Comparison of ENCODE assay signal across 27 cellular contexts in genomic region chr17:81134064-81134781, GRCh38. TPM values are rescaled to one million over a fixed set of nuclear protein-coding genes. Genes with fewer than 3 reads are reported as not detected.
"Had no signal": no experiment of that assay in that cellular context is flagged by ENCODE, and none has a peak within 500 bp of the region (broad histone marks: within the 10 kb centered on the region; RNA-seq: fewer than 3 reads in every experiment).

No MANE protein-coding gene starts in this region.

- H3K4me3 ChIP-seq: colonic mucosa, ovary, right atrium auricular region, suprapubic skin, tibial artery, upper lobe of right lung, vagina had no signal

- H3K27me3 ChIP-seq: colonic mucosa, ovary, right atrium auricular region, upper lobe of right lung, vagina had no signal

- ATAC-seq: naive thymus-derived CD8-positive, alpha-beta T cell; upper lobe of right lung had no signal

- H3K36me3 ChIP-seq: colonic mucosa, ovary, right atrium auricular region, suprapubic skin, tibial artery, upper lobe of right lung, vagina had no signal

- H3K27ac ChIP-seq: colonic mucosa, ovary, right atrium auricular region, suprapubic skin, tibial artery, upper lobe of right lung, vagina had no signal

- H3K4me1 ChIP-seq: colonic mucosa, right atrium auricular region, suprapubic skin, tibial artery, upper lobe of right lung, vagina had no signal

- H3K9me3 ChIP-seq: colonic mucosa, ovary, right atrium auricular region, suprapubic skin, tibial artery, upper lobe of right lung, vagina had no signal

- DNase-seq: colonic mucosa; dermis blood vessel endothelial cell; effector CD4-positive, alpha-beta T cell; endodermal cell; erythroblast; foreskin melanocyte; head of caudate nucleus; hippocampal formation; mammary epithelial cell; naive thymus-derived CD8-positive, alpha-beta T cell; nucleus accumbens; ovary; small intestine; stimulated activated CD4-positive, alpha-beta T cell treated with anti-CD3 and anti-CD28 coated beads, Interleukin-12 subunit alpha, Interleukin-12 subunit beta, amount 100 ng/mL, for 4 hours; stimulated activated naive CD4-positive, alpha-beta T cell treated with Interleukin-2 at 50 U/mL for 16 hours; tibial artery; upper lobe of right lung had no signal

RNA-seq across cellular contexts. Expression of gene PVALEF, which starts 31.1 kb away (rescaled TPM):
- total RNA-seq: colonic mucosa; dermis blood vessel endothelial cell; endodermal cell; endothelial cell of umbilical vein; kidney epithelial cell; liver; mammary epithelial cell; mesenteric fat pad; mononuclear cell; naive thymus-derived CD8-positive, alpha-beta T cell; ovary; posterior vena cava; right atrium auricular region; suprapubic skin; upper lobe of right lung; vagina had no signal
- polyA plus RNA-seq: endothelial cell of umbilical vein; liver; mammary epithelial cell; naive thymus-derived CD8-positive, alpha-beta T cell; neural cell; ovary; small intestine had no signal

RNA-seq across cellular contexts. Expression of gene AATK, which starts 31.8 kb away (rescaled TPM):
- polyA plus RNA-seq: naive thymus-derived CD8-positive, alpha-beta T cell had no signal
